In genomic region chr2:4029081-4029480, GRCh38 we compare ENCODE assay signal across 37 cellular contexts.
"Had no signal": no experiment of that assay in that cellular context is flagged by ENCODE, and none has a peak within 500 bp of the region (broad histone marks: within the 10 kb centered on the region; RNA-seq: fewer than 3 reads in every experiment).

No MANE protein-coding gene starts in this region.

- H3K4me1 Mint-ChIP-seq: activated naive CD4-positive, alpha-beta T cell treated with anti-CD3 and anti-CD28 coated beads, Interleukin-2, amount 10 ng/mL, durations not matched to agents 7 days and 5 days; activated naive CD4-positive, alpha-beta T cell treated with anti-CD3 and anti-CD28 coated beads, Interleukin-2, amount 50 U/mL, for 24 hours; activated naive CD8-positive, alpha-beta T cell treated with anti-CD3 and anti-CD28 coated beads for 36 hours; activated naive CD8-positive, alpha-beta T cell treated with anti-CD3 and anti-CD28 coated beads, Interleukin-2, amount 10 ng/mL, durations not matched to agents 7 days and 5 days; activated naive CD8-positive, alpha-beta T cell treated with anti-CD3 and anti-CD28 coated beads, Interleukin-2, amount 50 U/mL, for 24 hours; activated T-helper 17 cell treated with anti-CD3 and anti-CD28 coated beads, Interleukin-2, amount 50 U/mL, for 72 hours; central memory CD8-positive, alpha-beta T cell had no signal

- H3K27me3 ChIP-seq: adrenal gland, ascending aorta, body of pancreas, brain microvascular endothelial cell, breast epithelium, cardiac muscle cell had no signal

- H3K4me3 ChIP-seq: adrenal gland, ascending aorta, body of pancreas, breast epithelium, cardiac muscle cell had no signal

- ATAC-seq: activated naive CD4-positive, alpha-beta T cell treated with anti-CD3 and anti-CD28 coated beads, Interleukin-2, amount 50 U/mL, for 72 hours; activated naive CD8-positive, alpha-beta T cell treated with anti-CD3 and anti-CD28 coated beads, Interleukin-2, amount 50 U/mL, for 24 hours; activated T-cell treated with anti-CD3 and anti-CD28 coated beads, Interleukin-2, amount 50 U/mL, for 4 hours; activated T-cell treated with anti-CD3 and anti-CD28 coated beads, Interleukin-2, amount 50 U/mL, for 72 hours; activated T-helper 17 cell treated with anti-CD3 and anti-CD28 coated beads, Interleukin-2, amount 50 U/mL, for 72 hours; body of pancreas had no signal

- H3K27ac ChIP-seq: adrenal gland, ascending aorta, body of pancreas, brain microvascular endothelial cell, breast epithelium, cardiac muscle cell had no signal

- H3K36me3 Mint-ChIP-seq: activated naive CD4-positive, alpha-beta T cell treated with anti-CD3 and anti-CD28 coated beads, Interleukin-2, amount 10 ng/mL, durations not matched to agents 7 days and 5 days; activated naive CD4-positive, alpha-beta T cell treated with anti-CD3 and anti-CD28 coated beads, Interleukin-2, amount 50 U/mL, for 24 hours; activated naive CD4-positive, alpha-beta T cell treated with anti-CD3 and anti-CD28 coated beads, Interleukin-2, amount 50 U/mL, for 72 hours; activated naive CD8-positive, alpha-beta T cell; activated naive CD8-positive, alpha-beta T cell treated with anti-CD3 and anti-CD28 coated beads for 36 hours; activated naive CD8-positive, alpha-beta T cell treated with anti-CD3 and anti-CD28 coated beads, Interleukin-2, amount 10 ng/mL, durations not matched to agents 7 days and 5 days; brain had no signal

- H3K9me3 Mint-ChIP-seq: activated naive CD4-positive, alpha-beta T cell treated with anti-CD3 and anti-CD28 coated beads for 36 hours; activated naive CD4-positive, alpha-beta T cell treated with anti-CD3 and anti-CD28 coated beads, Interleukin-2, amount 10 ng/mL, durations not matched to agents 7 days and 5 days; activated naive CD8-positive, alpha-beta T cell treated with anti-CD3 and anti-CD28 coated beads, Interleukin-2, amount 10 ng/mL, durations not matched to agents 7 days and 5 days; activated naive CD8-positive, alpha-beta T cell treated with anti-CD3 and anti-CD28 coated beads, Interleukin-2, amount 50 U/mL, for 24 hours; activated T-cell treated with anti-CD3 and anti-CD28 coated beads, Interleukin-2, amount 50 U/mL, for 24 hours; activated T-cell treated with anti-CD3 and anti-CD28 coated beads, Interleukin-2, amount 50 U/mL, for 4 hours; central memory CD8-positive, alpha-beta T cell had no signal

- H3K4me1 ChIP-seq: adrenal gland, ascending aorta, body of pancreas, breast epithelium had no signal

- H3K36me3 ChIP-seq: adrenal gland, ascending aorta, brain microvascular endothelial cell, breast epithelium, cardiac muscle cell had no signal

- DNase-seq: activated effector memory CD4-positive, alpha-beta T cell treated with anti-CD3 and anti-CD28 coated beads, Interleukin-2, amount 50 U/mL, for 16 hours; activated effector memory CD4-positive, alpha-beta T cell treated with Interleukin-2 at 50 U/mL for 16 hours; activated gamma-delta T cell; activated gamma-delta T cell treated with Interleukin-2 at 50 U/mL for 16 hours; activated naive CD4-positive, alpha-beta T cell; activated naive CD4-positive, alpha-beta T cell treated with anti-CD3 and anti-CD28 coated beads for 36 hours; activated naive CD4-positive, alpha-beta T cell treated with anti-CD3 and anti-CD28 coated beads, Interleukin-2, amount 10 ng/mL, durations not matched to agents 7 days and 5 days; activated naive CD4-positive, alpha-beta T cell treated with anti-CD3 and anti-CD28 coated beads, Interleukin-2, amount 50 U/mL, for 16 hours; activated naive CD4-positive, alpha-beta T cell treated with Interleukin-2 at 50 U/mL for 16 hours; activated naive CD8-positive, alpha-beta T cell treated with anti-CD3 and anti-CD28 coated beads for 36 hours; activated naive CD8-positive, alpha-beta T cell treated with anti-CD3 and anti-CD28 coated beads, Interleukin-2, amount 10 ng/mL, durations not matched to agents 7 days and 5 days; activated naive CD8-positive, alpha-beta T cell treated with anti-CD3 and anti-CD28 coated beads, Interleukin-2, amount 50 U/mL, for 24 hours; activated T-cell treated with anti-CD3 and anti-CD28 coated beads, Interleukin-2, amount 50 U/mL, for 24 hours; activated T-cell treated with anti-CD3 and anti-CD28 coated beads, Interleukin-2, amount 50 U/mL, for 4 hours; activated T-cell treated with anti-CD3 and anti-CD28 coated beads, Interleukin-2, amount 50 U/mL, for 48 hours; activated T-cell treated with anti-CD3 and anti-CD28 coated beads, Interleukin-2, amount 50 U/mL, for 72 hours; adrenal gland; amniotic stem cell; amygdala; anterior cingulate cortex; aorta; body of pancreas; brain microvascular endothelial cell; caudate nucleus; central memory CD4-positive, alpha-beta T cell; cerebellar nuclear complex had no signal

- H3K4me3 Mint-ChIP-seq: activated naive CD4-positive, alpha-beta T cell treated with anti-CD3 and anti-CD28 coated beads for 36 hours; activated naive CD4-positive, alpha-beta T cell treated with anti-CD3 and anti-CD28 coated beads, Interleukin-2, amount 10 ng/mL, durations not matched to agents 7 days and 5 days; activated naive CD4-positive, alpha-beta T cell treated with anti-CD3 and anti-CD28 coated beads, Interleukin-2, amount 50 U/mL, for 24 hours; activated naive CD8-positive, alpha-beta T cell; activated naive CD8-positive, alpha-beta T cell treated with anti-CD3 and anti-CD28 coated beads for 36 hours; activated naive CD8-positive, alpha-beta T cell treated with anti-CD3 and anti-CD28 coated beads, Interleukin-2, amount 10 ng/mL, durations not matched to agents 7 days and 5 days; activated naive CD8-positive, alpha-beta T cell treated with anti-CD3 and anti-CD28 coated beads, Interleukin-2, amount 50 U/mL, for 24 hours; activated T-cell treated with anti-CD3 and anti-CD28 coated beads, Interleukin-2, amount 50 U/mL, for 24 hours; activated T-cell treated with anti-CD3 and anti-CD28 coated beads, Interleukin-2, amount 50 U/mL, for 4 hours; activated T-cell treated with anti-CD3 and anti-CD28 coated beads, Interleukin-2, amount 50 U/mL, for 72 hours; activated T-helper 1 cell treated with anti-CD3 and anti-CD28 coated beads, Interleukin-12 subunit alpha, Interleukin-12 subunit beta, Interleukin-2, Interleukin-4 antibody, amounts not matched to agents 30 ng/mL and 10 ng/mL and 1 ng/mL, durations not matched to agents 14 hours and 24 hours and 36 hours; activated T-helper 17 cell treated with anti-CD3 and anti-CD28 coated beads, Interleukin-2, amount 50 U/mL, for 72 hours; brain; central memory CD8-positive, alpha-beta T cell had no signal

- H3K9me3 ChIP-seq: adrenal gland, ascending aorta, body of pancreas, breast epithelium had no signal

- H3K27me3 Mint-ChIP-seq: activated naive CD4-positive, alpha-beta T cell treated with anti-CD3 and anti-CD28 coated beads, Interleukin-2, amount 10 ng/mL, durations not matched to agents 7 days and 5 days; activated naive CD8-positive, alpha-beta T cell; activated naive CD8-positive, alpha-beta T cell treated with anti-CD3 and anti-CD28 coated beads for 36 hours; activated naive CD8-positive, alpha-beta T cell treated with anti-CD3 and anti-CD28 coated beads, Interleukin-2, amount 10 ng/mL, durations not matched to agents 7 days and 5 days; activated naive CD8-positive, alpha-beta T cell treated with anti-CD3 and anti-CD28 coated beads, Interleukin-2, amount 50 U/mL, for 24 hours; activated T-cell treated with anti-CD3 and anti-CD28 coated beads, Interleukin-2, amount 50 U/mL, for 24 hours; activated T-helper 17 cell treated with anti-CD3 and anti-CD28 coated beads, Interleukin-2, amount 50 U/mL, for 72 hours; central memory CD8-positive, alpha-beta T cell had no signal

- H3K27ac Mint-ChIP-seq: activated naive CD4-positive, alpha-beta T cell treated with anti-CD3 and anti-CD28 coated beads for 36 hours; activated naive CD4-positive, alpha-beta T cell treated with anti-CD3 and anti-CD28 coated beads, Interleukin-2, amount 10 ng/mL, durations not matched to agents 7 days and 5 days; activated naive CD4-positive, alpha-beta T cell treated with anti-CD3 and anti-CD28 coated beads, Interleukin-2, amount 50 U/mL, for 24 hours; activated naive CD4-positive, alpha-beta T cell treated with anti-CD3 and anti-CD28 coated beads, Interleukin-2, amount 50 U/mL, for 72 hours; activated naive CD8-positive, alpha-beta T cell; activated naive CD8-positive, alpha-beta T cell treated with anti-CD3 and anti-CD28 coated beads for 36 hours; activated naive CD8-positive, alpha-beta T cell treated with anti-CD3 and anti-CD28 coated beads, Interleukin-2, amount 10 ng/mL, durations not matched to agents 7 days and 5 days; activated naive CD8-positive, alpha-beta T cell treated with anti-CD3 and anti-CD28 coated beads, Interleukin-2, amount 50 U/mL, for 24 hours; activated T-cell treated with anti-CD3 and anti-CD28 coated beads, Interleukin-2, amount 50 U/mL, for 24 hours; activated T-cell treated with anti-CD3 and anti-CD28 coated beads, Interleukin-2, amount 50 U/mL, for 72 hours; activated T-helper 1 cell treated with anti-CD3 and anti-CD28 coated beads, Interleukin-12 subunit alpha, Interleukin-12 subunit beta, Interleukin-2, Interleukin-4 antibody, amounts not matched to agents 30 ng/mL and 10 ng/mL and 1 ng/mL, durations not matched to agents 14 hours and 24 hours and 36 hours; activated T-helper 17 cell treated with anti-CD3 and anti-CD28 coated beads, Interleukin-2, amount 50 U/mL, for 72 hours; activated T-helper 2 cell treated with anti-CD3 and anti-CD28 coated beads, Interferon-gamma antibody, Interleukin-2, Interleukin-4, amounts not matched to agents 10 μg/mL and 5 μg/mL and 100 μg/mL, durations not matched to agents 14 hours and 24 hours and 36 hours; brain had no signal
